16 cellular contexts compared by ENCODE assay signal in genomic region chr1:156157506-156157905, GRCh38. TPM values are rescaled to one million over a fixed set of nuclear protein-coding genes. Genes with fewer than 3 reads are reported as not detected.
A peak's percentile ranks its signal among the peaks of the same experiment; 100 is the strongest.
DNase-seq lines count a peak whose midpoint lies in the region; ATAC-seq and TF ChIP-seq lines count a peak whose summit lies in the region.
"Had no signal": no experiment of that assay in that cellular context is flagged by ENCODE, and none has a peak within 500 bp of the region (broad histone marks: within the 10 kb centered on the region; RNA-seq: fewer than 3 reads in every experiment).

No MANE protein-coding gene starts in this region.

- no peak for DNase-seq in activated naive CD4-positive, alpha-beta T cell treated with anti-CD3 and anti-CD28 coated beads, Interleukin-2, amount 10 ng/mL, durations not matched to agents 7 days and 5 days
- no peak for DNase-seq in activated naive CD4-positive, alpha-beta T cell treated with anti-CD3 and anti-CD28 coated beads for 36 hours
- peak; percentile 71 for DNase-seq in RPMI8226
- no peak for DNase-seq in naive B cell
- no peak for DNase-seq in H4 (ENCODE audit: low spot score)
- no peak for DNase-seq in SHP77 (lab: John Stamatoyannopoulos, UW)
- DNase-seq: foreskin melanocyte; KBM-7; NCI-H1092; NCI-H2081 treated with DMSO at 0.1 percent for 48 hours; NCI-H510A; right cardiac atrium; stimulated activated CD4-positive, alpha-beta T cell treated with anti-CD3 and anti-CD28 coated beads, Interleukin-15, amount 100 ng/mL, for 24 hours; thyroid gland had no signal

- peak; percentile 27 for TF ChIP-seq POLR2A in GM18526 (IDR thresholded peaks at IDR 0.05; ENCODE audit: extremely low read depth, insufficient read length)

- peaks cover 65% of the 10 kb centered on the region for H3K4me1 Mint-ChIP-seq in activated naive CD4-positive, alpha-beta T cell treated with anti-CD3 and anti-CD28 coated beads, Interleukin-2, amount 10 ng/mL, durations not matched to agents 7 days and 5 days
- H3K4me1 Mint-ChIP-seq in activated naive CD4-positive, alpha-beta T cell treated with anti-CD3 and anti-CD28 coated beads for 36 hours (ENCODE audit: low read depth): peaks cover 70% of the 10 kb centered on the region
- H3K4me1 Mint-ChIP-seq in naive B cell: peaks cover 63 to 88% (median 87%) of the 10 kb centered on the region in 3 donors

- ATAC-seq in naive B cell (ENCODE audit: low read depth in 2 of 2): no peak
- no peak for ATAC-seq in GM21723 (IDR thresholded peaks at IDR 0.05; ENCODE audit: unreplicated experiment)
- ATAC-seq: right cardiac atrium had no signal

- H3K4me3 Mint-ChIP-seq in activated naive CD4-positive, alpha-beta T cell treated with anti-CD3 and anti-CD28 coated beads, Interleukin-2, amount 10 ng/mL, durations not matched to agents 7 days and 5 days: no peak overlapping the region
- H3K4me3 Mint-ChIP-seq in activated naive CD4-positive, alpha-beta T cell treated with anti-CD3 and anti-CD28 coated beads for 36 hours: no peak overlapping the region
- peak overlapping the region; percentile 22 to 67 (median 50) for H3K4me3 Mint-ChIP-seq in naive B cell

- H3K27ac Mint-ChIP-seq in activated naive CD4-positive, alpha-beta T cell treated with anti-CD3 and anti-CD28 coated beads, Interleukin-2, amount 10 ng/mL, durations not matched to agents 7 days and 5 days: peak overlapping the region; percentile 66
- no peak overlapping the region for H3K27ac Mint-ChIP-seq in activated naive CD4-positive, alpha-beta T cell treated with anti-CD3 and anti-CD28 coated beads for 36 hours
- peak overlapping the region in 2 of 6 donors; percentile 41 to 62 for H3K27ac Mint-ChIP-seq in naive B cell

- CTCF ChIA-PET in activated naive CD4-positive, alpha-beta T cell treated with anti-CD3 and anti-CD28 coated beads, Interleukin-2, amount 10 ng/mL, durations not matched to agents 7 days and 5 days (lab: Charles Lee): interaction anchor here (1.8 to 18.2 kb wide), 2 partner anchors 43 to 69 kb away, joined by 4 to 315 read pairs; partner anchors contain the start of gene LMNA
- CTCF ChIA-PET in activated naive CD4-positive, alpha-beta T cell treated with anti-CD3 and anti-CD28 coated beads for 36 hours (lab: Charles Lee): interaction anchor here (1.3 kb wide), 1 partner anchor 9 kb away, joined by 4 read pairs; no protein-coding TSS in a partner anchor

- intact Hi-C loops in activated naive CD4-positive, alpha-beta T cell treated with anti-CD3 and anti-CD28 coated beads for 36 hours (cut with micrococcal nuclease): no loop called here

- H3K36me3 Mint-ChIP-seq in activated naive CD4-positive, alpha-beta T cell treated with anti-CD3 and anti-CD28 coated beads, Interleukin-2, amount 10 ng/mL, durations not matched to agents 7 days and 5 days: no peaks in the 10 kb centered on the region
- H3K36me3 Mint-ChIP-seq in activated naive CD4-positive, alpha-beta T cell treated with anti-CD3 and anti-CD28 coated beads for 36 hours (ENCODE audit: low read depth): no peaks in the 10 kb centered on the region
- H3K36me3 Mint-ChIP-seq in naive B cell: peaks cover 0 to 14% of the 10 kb centered on the region in 2 donors

- no peaks in the 10 kb centered on the region for H3K9me3 Mint-ChIP-seq in activated naive CD4-positive, alpha-beta T cell treated with anti-CD3 and anti-CD28 coated beads, Interleukin-2, amount 10 ng/mL, durations not matched to agents 7 days and 5 days
- no peaks in the 10 kb centered on the region for H3K9me3 Mint-ChIP-seq in activated naive CD4-positive, alpha-beta T cell treated with anti-CD3 and anti-CD28 coated beads for 36 hours
- no peaks in the 10 kb centered on the region for H3K9me3 Mint-ChIP-seq in naive B cell

- H3K27me3 Mint-ChIP-seq in activated naive CD4-positive, alpha-beta T cell treated with anti-CD3 and anti-CD28 coated beads, Interleukin-2, amount 10 ng/mL, durations not matched to agents 7 days and 5 days: peaks cover 4% of the 10 kb centered on the region
- no peaks in the 10 kb centered on the region for H3K27me3 Mint-ChIP-seq in activated naive CD4-positive, alpha-beta T cell treated with anti-CD3 and anti-CD28 coated beads for 36 hours (ENCODE audit: low read depth)
- H3K27me3 Mint-ChIP-seq in naive B cell: no peaks in the 10 kb centered on the region

RNA-seq across cellular contexts. Expression of gene SEMA4A, which starts 4.1 kb away (rescaled TPM):
- 10 to 100 TPM; 17.4 to 17.5 TPM for total RNA-seq in activated naive CD4-positive, alpha-beta T cell treated with anti-CD3 and anti-CD28 coated beads for 36 hours
- 10 to 100 TPM; 23.3 to 37.3 (median 29.5) TPM for polyA plus RNA-seq in naive B cell (ENCODE audit: low read depth in 6 of 6)
- total RNA-seq in H4 (2014; rRNA removed; shearing (Covaris generic)): 0.15 TPM in 1 of 2 replicates, not detected in the other

RNA-seq across cellular contexts. Expression of gene SLC25A44, which starts 36.4 kb away (rescaled TPM):
- 10 to 100 TPM; 69.1 to 73.5 TPM for total RNA-seq in activated naive CD4-positive, alpha-beta T cell treated with anti-CD3 and anti-CD28 coated beads for 36 hours
- 10 to 100 TPM in 4 of 6 donors, 1 to 10 TPM in 1, not detected in 1; 9.3 to 16.8 (median 12.9) TPM for polyA plus RNA-seq in naive B cell (ENCODE audit: low read depth in 6 of 6)
- total RNA-seq in H4 (2014; rRNA removed; shearing (Covaris generic)): 17.7 and 17.8 TPM in 2 replicates

RNA-seq across cellular contexts. Expression of gene LMNA, which starts 43.0 kb away (rescaled TPM):
- 10 to 100 TPM; 62.1 to 62.6 TPM for total RNA-seq in activated naive CD4-positive, alpha-beta T cell treated with anti-CD3 and anti-CD28 coated beads for 36 hours
- 1 to 10 TPM in 4 of 6 donors, under 1 TPM in 2; 0.33 to 3.0 (median 1.4) TPM for polyA plus RNA-seq in naive B cell (ENCODE audit: low read depth in 6 of 6)
- total RNA-seq in H4 (2014; rRNA removed; shearing (Covaris generic)): 257 and 363 TPM in 2 replicates

RNA-seq across cellular contexts. Expression of gene PMF1, which starts 55.3 kb away (rescaled TPM):
- total RNA-seq in activated naive CD4-positive, alpha-beta T cell treated with anti-CD3 and anti-CD28 coated beads for 36 hours: 100 to 1,000 TPM; 135 TPM
- 100 to 1,000 TPM; 107 to 157 (median 115) TPM for polyA plus RNA-seq in naive B cell (ENCODE audit: low read depth in 6 of 6)
- 68.2 and 79.0 TPM in 2 replicates for total RNA-seq in H4 (2014; rRNA removed; shearing (Covaris generic))

Comparison
In these comparisons a context has a peak if more than half of its experiments do, and no peak if none do; other contexts are left out.
1. H3K4me3 Mint-ChIP-seq: peak in naive B cell (8 of 8); none in activated naive CD4-positive, alpha-beta T cell treated with anti-CD3 and anti-CD28 coated beads, Interleukin-2, amount 10 ng/mL, durations not matched to agents 7 days and 5 days (single experiment) and activated naive CD4-positive, alpha-beta T cell treated with anti-CD3 and anti-CD28 coated beads for 36 hours (single experiment).
2. RNA of gene SEMA4A, which starts 4.1 kb away (total RNA-seq): 17.4 to 17.5 TPM in activated naive CD4-positive, alpha-beta T cell treated with anti-CD3 and anti-CD28 coated beads for 36 hours; 0.15 TPM in H4; every median in the first group is over 10 times any median in the second.